Comparison of ENCODE assay signal across 18 cellular contexts in genomic region chr19:4405977-4406376, GRCh38.
"Had no signal": no experiment of that assay in that cellular context is flagged by ENCODE, and none has a peak within 500 bp of the region (broad histone marks: within the 10 kb centered on the region; RNA-seq: fewer than 3 reads in every experiment).

No MANE protein-coding gene starts in this region.

- DNase-seq: activated CD4-positive, alpha-beta T cell treated with anti-CD3 and anti-CD28 coated beads, Interleukin-2, amount 50 U/mL, for 1 hour; activated CD8-positive, alpha-beta memory T cell treated with anti-CD3 and anti-CD28 coated beads, Interleukin-2, amount 10 ng/mL, durations not matched to agents 7 days and 5 days; activated naive CD4-positive, alpha-beta T cell treated with anti-CD3 and anti-CD28 coated beads, Interleukin-2, amount 50 U/mL, for 16 hours; activated T-cell treated with anti-CD3 and anti-CD28 coated beads, Interleukin-2, amount 50 U/mL, for 1 hour; dorsolateral prefrontal cortex; left ventricle myocardium inferior; natural killer cell; right cardiac atrium; small intestine; stimulated activated CD4-positive, alpha-beta T cell treated with anti-CD3 and anti-CD28 coated beads, Interleukin-4, amount 100 ng/mL, for 24 hours; stimulated activated CD8-positive, alpha-beta memory T cell treated with anti-CD3 and anti-CD28 coated beads, Interleukin-4, amount 100 ng/mL, for 48 hours; stimulated activated naive CD4-positive, alpha-beta T cell treated with Interleukin-2 at 50 U/mL for 16 hours; substantia nigra; transverse colon had no signal

- ATAC-seq: activated CD8-positive, alpha-beta memory T cell treated with anti-CD3 and anti-CD28 coated beads, Interleukin-2, amount 10 ng/mL, durations not matched to agents 7 days and 5 days; natural killer cell; right cardiac atrium had no signal

- H3K27me3 Mint-ChIP-seq: activated CD8-positive, alpha-beta memory T cell treated with anti-CD3 and anti-CD28 coated beads, Interleukin-2, amount 10 ng/mL, durations not matched to agents 7 days and 5 days; memory B cell; progenitor cell of endocrine pancreas had no signal

- H3K9me3 Mint-ChIP-seq: memory B cell, natural killer cell had no signal

- H3K4me3 Mint-ChIP-seq: activated CD8-positive, alpha-beta memory T cell treated with anti-CD3 and anti-CD28 coated beads, Interleukin-2, amount 10 ng/mL, durations not matched to agents 7 days and 5 days; memory B cell; natural killer cell had no signal

- H3K9me3 ChIP-seq: esophagus muscularis mucosa, left ventricle myocardium inferior, transverse colon had no signal

- H3K4me3 ChIP-seq: dorsolateral prefrontal cortex, esophagus muscularis mucosa, hepatocyte, left ventricle myocardium inferior, transverse colon had no signal

- H3K36me3 Mint-ChIP-seq: natural killer cell had no signal

- H3K36me3 ChIP-seq: left ventricle myocardium inferior, transverse colon had no signal

- H3K27ac Mint-ChIP-seq: memory B cell, natural killer cell, progenitor cell of endocrine pancreas had no signal

- H3K27ac ChIP-seq: dorsolateral prefrontal cortex, esophagus muscularis mucosa, hepatocyte, left ventricle myocardium inferior, transverse colon had no signal

- H3K27me3 ChIP-seq: dorsolateral prefrontal cortex, esophagus muscularis mucosa, hepatocyte, transverse colon had no signal
